6 cellular contexts compared by ENCODE assay signal in genomic region chr5:177498013-177498847, GRCh38. TPM values are rescaled to one million over a fixed set of nuclear protein-coding genes. Genes with fewer than 3 reads are reported as not detected.
DNase-seq lines count a peak whose midpoint lies in the region; ATAC-seq and TF ChIP-seq lines count a peak whose summit lies in the region.

No MANE protein-coding gene starts in this region.

- no peak overlapping the region for H3K27ac Mint-ChIP-seq in activated naive CD4-positive, alpha-beta T cell treated with anti-CD3 and anti-CD28 coated beads for 36 hours

- H3K9me3 Mint-ChIP-seq in activated naive CD4-positive, alpha-beta T cell treated with anti-CD3 and anti-CD28 coated beads for 36 hours: no peaks in the 10 kb centered on the region

- intact Hi-C loops in activated naive CD4-positive, alpha-beta T cell treated with anti-CD3 and anti-CD28 coated beads for 36 hours (cut with micrococcal nuclease): no loop called here
- intact Hi-C loops in dorsolateral prefrontal cortex (cut with DNase I): loop anchor here in 1 of 2 donors (10.0 kb wide), 1 partner anchor 183 kb away; the partner anchor contains the start of gene MXD3

- peak; percentile 53 for DNase-seq in activated naive CD4-positive, alpha-beta T cell treated with anti-CD3 and anti-CD28 coated beads for 36 hours
- no peak for DNase-seq in activated naive CD4-positive, alpha-beta T cell treated with anti-CD3 and anti-CD28 coated beads, Interleukin-2, amount 50 U/mL, for 16 hours
- DNase-seq in dorsolateral prefrontal cortex: no peak
- no peak for DNase-seq in NCI-H526 treated with DMSO at 0.1 percent for 48 hours (lab: John Stamatoyannopoulos, UW)

- H3K9ac ChIP-seq in rectal smooth muscle tissue (ENCODE audit: low read length): peak overlapping the region; percentile 34

- peaks cover 14% of the 10 kb centered on the region for H3K27me3 Mint-ChIP-seq in activated naive CD4-positive, alpha-beta T cell treated with anti-CD3 and anti-CD28 coated beads for 36 hours (ENCODE audit: low read depth)

- peaks cover 0 to 10% (median 0%) of the 10 kb centered on the region in 45 donors for H3K27me3 ChIP-seq in dorsolateral prefrontal cortex
- H3K27me3 ChIP-seq in rectal smooth muscle tissue (ENCODE audit: control insufficient read depth, insufficient read depth, low read length): peaks cover 4% of the 10 kb centered on the region

- ATAC-seq in GM21825 (IDR thresholded peaks at IDR 0.05; ENCODE audit: unreplicated experiment): no peak

- no peak for TF ChIP-seq CTCF in dorsolateral prefrontal cortex (IDR thresholded peaks at IDR 0.05 in 54 of 56, conservative IDR thresholded peaks at IDR 0.05 in 2 of 56; ENCODE audit: low read depth in 1 of 56, partially characterized antibody in 56 of 56)

- H3K4me1 Mint-ChIP-seq in activated naive CD4-positive, alpha-beta T cell treated with anti-CD3 and anti-CD28 coated beads for 36 hours (ENCODE audit: low read depth): peaks cover 34% of the 10 kb centered on the region

- H3K36me3 Mint-ChIP-seq in activated naive CD4-positive, alpha-beta T cell treated with anti-CD3 and anti-CD28 coated beads for 36 hours (ENCODE audit: low read depth): no peaks in the 10 kb centered on the region

- H3K27ac ChIP-seq in dorsolateral prefrontal cortex: peak overlapping the region in 26 of 59 donors; percentile 3 to 90 (median 66)
- H3K27ac ChIP-seq in rectal smooth muscle tissue (ENCODE audit: low read depth, low read length): peak overlapping the region; percentile 99

- peaks cover 2% of the 10 kb centered on the region for H3K36me3 ChIP-seq in rectal smooth muscle tissue (ENCODE audit: control insufficient read depth, insufficient read depth, low read length)

- H3K4me3 ChIP-seq in dorsolateral prefrontal cortex: peak overlapping the region; percentile 40 to 86 (median 73)
- H3K4me3 ChIP-seq in rectal smooth muscle tissue (ENCODE audit: low read length): peak overlapping the region; percentile 76

- H3K4me1 ChIP-seq in rectal smooth muscle tissue (ENCODE audit: control insufficient read depth, insufficient read depth, low read length): peaks cover 24% of the 10 kb centered on the region

- H3K4me3 Mint-ChIP-seq in activated naive CD4-positive, alpha-beta T cell treated with anti-CD3 and anti-CD28 coated beads for 36 hours: peak overlapping the region; percentile 84

- CTCF ChIA-PET in activated naive CD4-positive, alpha-beta T cell treated with anti-CD3 and anti-CD28 coated beads for 36 hours (lab: Charles Lee): interaction anchor here (0.8 to 7.0 kb wide), 7 partner anchors 10 to 189 kb away, joined by 3 to 72 read pairs (median 6); no protein-coding TSS in a partner anchor

RNA-seq across cellular contexts. Expression of gene PDLIM7, which starts 0.8 kb away (rescaled TPM):
- 10 to 100 TPM; 41.2 to 42.2 TPM for total RNA-seq in activated naive CD4-positive, alpha-beta T cell treated with anti-CD3 and anti-CD28 coated beads for 36 hours
- 10 to 100 TPM; 12.0 to 88.0 (median 35.5) TPM for total RNA-seq in dorsolateral prefrontal cortex

RNA-seq across cellular contexts. Expression of gene DOK3, which starts 11.4 kb away (rescaled TPM):
- 1 to 10 TPM in 1 of 2 experiments, under 1 TPM in 1; 0.37 to 1.3 TPM for total RNA-seq in activated naive CD4-positive, alpha-beta T cell treated with anti-CD3 and anti-CD28 coated beads for 36 hours
- total RNA-seq in dorsolateral prefrontal cortex: 10 to 100 TPM in 81 of 120 experiments, 1 to 10 TPM in 39; 4.4 to 26.7 (median 11.1) TPM

RNA-seq across cellular contexts. Expression of gene DDX41, which starts 18.5 kb away (rescaled TPM):
- total RNA-seq in activated naive CD4-positive, alpha-beta T cell treated with anti-CD3 and anti-CD28 coated beads for 36 hours: 100 to 1,000 TPM; 142 to 147 TPM
- 100 to 1,000 TPM in 41 of 120 experiments, 10 to 100 TPM in 79; 59.7 to 128 (median 92.7) TPM for total RNA-seq in dorsolateral prefrontal cortex

RNA-seq across cellular contexts. Expression of gene DBN1, which starts 24.8 kb away (rescaled TPM):
- total RNA-seq in activated naive CD4-positive, alpha-beta T cell treated with anti-CD3 and anti-CD28 coated beads for 36 hours: 10 to 100 TPM; 20.8 to 22.4 TPM
- 100 to 1,000 TPM in 63 of 120 experiments, 10 to 100 TPM in 57; 46.8 to 130 (median 101) TPM for total RNA-seq in dorsolateral prefrontal cortex

RNA-seq across cellular contexts. Expression of gene PRR7, which starts 51.6 kb away (rescaled TPM):
- total RNA-seq in activated naive CD4-positive, alpha-beta T cell treated with anti-CD3 and anti-CD28 coated beads for 36 hours: 1 to 10 TPM; 7.4 to 8.2 TPM
- total RNA-seq in dorsolateral prefrontal cortex: 10 to 100 TPM in 119 of 120 experiments, 1 to 10 TPM in 1; 8.4 to 26.6 (median 16.7) TPM
